ENCODE assay signal across 9 cellular contexts in the genomic region with DNA sequence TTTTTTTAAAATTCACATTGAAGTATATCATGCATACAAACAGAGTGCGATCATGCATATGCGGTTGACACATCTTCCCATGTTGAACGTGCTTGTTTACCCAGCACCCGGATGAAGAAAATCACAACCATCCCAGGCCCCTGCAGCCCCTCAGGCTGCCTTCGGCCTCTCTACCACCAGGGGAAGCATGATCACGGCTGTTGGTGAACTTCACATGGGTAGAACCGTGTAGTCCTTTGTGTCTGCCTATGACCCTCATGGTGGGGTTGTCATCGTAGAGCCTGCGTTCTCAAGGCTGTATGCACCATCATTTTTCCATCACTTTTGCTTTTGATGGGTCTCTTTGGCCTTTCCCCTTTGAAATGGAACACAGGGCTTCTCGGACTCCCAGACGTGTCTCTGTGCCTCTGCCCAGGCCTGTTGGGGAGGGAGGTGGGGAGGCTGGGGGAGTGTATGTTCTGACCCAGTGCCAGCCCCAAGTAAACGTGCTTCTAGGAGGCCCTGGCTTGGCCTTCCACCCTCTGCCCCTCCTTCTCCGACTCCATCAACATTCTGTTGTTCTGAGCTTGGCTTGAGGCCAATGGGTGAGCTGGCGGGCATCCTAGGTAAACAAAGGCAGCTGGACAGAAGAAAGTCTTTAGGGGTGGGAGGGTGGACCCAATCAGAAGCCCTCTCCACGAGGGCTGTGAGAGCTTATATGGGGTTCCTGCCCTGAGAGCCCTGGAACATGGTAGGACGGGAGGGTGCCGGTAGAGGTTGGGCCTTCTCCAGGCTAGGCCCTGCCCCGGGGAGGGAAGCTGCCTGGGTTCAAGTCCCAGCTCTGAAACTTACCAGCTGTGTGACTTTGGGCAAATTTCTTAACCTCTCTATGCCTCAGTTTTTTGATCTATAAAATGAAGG. TPM values are rescaled to one million over a fixed set of nuclear protein-coding genes. Genes with fewer than 3 reads are reported as not detected.
A peak's percentile ranks its signal among the peaks of the same experiment; 100 is the strongest.
DNase-seq lines count a peak whose midpoint lies in the region; ATAC-seq, FAIRE-seq and TF ChIP-seq lines count a peak whose summit lies in the region.
"Had no signal": no experiment of that assay in that cellular context is flagged by ENCODE, and none has a peak within 500 bp of the region (broad histone marks: within the 10 kb centered on the region; RNA-seq: fewer than 3 reads in every experiment).

No MANE protein-coding gene starts in this region.

- H3K9me3 Mint-ChIP-seq in stimulated activated effector memory CD8-positive, alpha-beta T cell treated with anti-CD3 and anti-CD28 coated beads, Interleukin-12 subunit alpha, Interleukin-12 subunit beta, amount 100 ng/mL, for 72 hours, result no peaks in the 10 kb centered on the region

- no peaks in the 10 kb centered on the region for H3K79me2 ChIP-seq in trophoblast cell (ENCODE audit: control insufficient read depth, insufficient read depth, low read length, poor library complexity)

- no peak for TF ChIP-seq POLR2A in esophagus muscularis mucosa (IDR thresholded peaks at IDR 0.05; ENCODE audit: low read depth)
- no peak for TF ChIP-seq POLR2A in GM12891 (IDR thresholded peaks at IDR 0.05; ENCODE audit: low read depth, low read length)
- no peak for TF ChIP-seq POLR2A in gastrocnemius medialis (IDR thresholded peaks at IDR 0.05)

- no peak for FAIRE-seq in GM12891 (lab: Jason Lieb, UNC)
- FAIRE-seq: colon had no signal

- H3K27me3 ChIP-seq in esophagus muscularis mucosa, result no peaks in the 10 kb centered on the region
- H3K27me3 ChIP-seq in trophoblast cell (ENCODE audit: insufficient read depth, low read length), result no peaks in the 10 kb centered on the region
- H3K27me3 ChIP-seq in gastrocnemius medialis, result no peaks in the 10 kb centered on the region

- no peak for ATAC-seq in stimulated activated effector memory CD8-positive, alpha-beta T cell treated with anti-CD3 and anti-CD28 coated beads, Interleukin-12 subunit alpha, Interleukin-12 subunit beta, amount 100 ng/mL, for 72 hours
- no peak for ATAC-seq in gastrocnemius medialis

- peak overlapping the region; percentile 55 for H2AFZ ChIP-seq in trophoblast cell (ENCODE audit: insufficient read depth, low read length, poor library complexity)

- peaks cover 39% of the 10 kb centered on the region for H3K79me1 ChIP-seq in trophoblast cell (ENCODE audit: low read length)

- in situ Hi-C loops in gastrocnemius medialis (cut with MboI; ENCODE audit: low sequenced_read_pairs in 4 of 4), result no loop called here

- H3K36me3 ChIP-seq in esophagus muscularis mucosa (peaks cover 6 to 21% (median 16%) of the 10 kb centered on the region in 4 donors), trophoblast cell (ENCODE audit: control insufficient read depth in 1 of 2, insufficient read depth in 2 of 2, low read length in 2 of 2) (peaks cover 18 to 19% of the 10 kb centered on the region in 2 experiments), gastrocnemius medialis (no peaks in the 10 kb centered on the region)

- peak; percentile 58 for DNase-seq in Daoy (ENCODE audit: low read depth)
- DNase-seq in NCI-H748 treated with DMSO at 0.1 percent for 48 hours (lab: John Stamatoyannopoulos, UW), result peak; percentile 76
- peak; percentile 91 for DNase-seq in esophagus muscularis mucosa (ENCODE audit: extremely low spot score)
- DNase-seq in trophoblast cell, result no peak
- DNase-seq in stimulated activated CD4-positive, alpha-beta T cell treated with anti-CD3 and anti-CD28 coated beads, Interleukin-4, amount 100 ng/mL, for 4 hours, result no peak
- no peak for DNase-seq in stimulated activated effector memory CD8-positive, alpha-beta T cell treated with anti-CD3 and anti-CD28 coated beads, Interleukin-12 subunit alpha, Interleukin-12 subunit beta, amount 100 ng/mL, for 72 hours (ENCODE audit: low spot score in 2 of 2)
- DNase-seq in GM12891 (ENCODE audit: insufficient read length, low spot score), result no peak
- no peak for DNase-seq in gastrocnemius medialis

- peak overlapping the region; percentile 25 for H4K8ac ChIP-seq in trophoblast cell (ENCODE audit: low read depth, low read length)

- H4K12ac ChIP-seq in trophoblast cell (ENCODE audit: low read depth, low read length), result no peak overlapping the region

- no peak overlapping the region for H3K23ac ChIP-seq in trophoblast cell (ENCODE audit: low read length)

- H2BK5ac ChIP-seq in trophoblast cell (ENCODE audit: low read depth, low read length, poor library complexity), result no peak overlapping the region

- peak overlapping the region; percentile 25 for H2BK120ac ChIP-seq in trophoblast cell (ENCODE audit: insufficient read depth, low read length, poor library complexity)

- no peak overlapping the region for H3K27ac Mint-ChIP-seq in stimulated activated effector memory CD8-positive, alpha-beta T cell treated with anti-CD3 and anti-CD28 coated beads, Interleukin-12 subunit alpha, Interleukin-12 subunit beta, amount 100 ng/mL, for 72 hours

- peaks cover 35 to 47% (median 43%) of the 10 kb centered on the region in 4 donors for H3K4me1 ChIP-seq in esophagus muscularis mucosa
- H3K4me1 ChIP-seq in trophoblast cell (ENCODE audit: control insufficient read depth in 1 of 2, insufficient read depth in 2 of 2, low read length in 2 of 2), result peaks cover 22 to 25% of the 10 kb centered on the region in 2 experiments
- H3K4me1 ChIP-seq in gastrocnemius medialis, result peaks cover 14 to 28% of the 10 kb centered on the region in 2 donors

- TF ChIP-seq CTCF in esophagus muscularis mucosa (IDR thresholded peaks at IDR 0.05), result peak in 2 of 3 experiments; percentile 15 to 33
- TF ChIP-seq CTCF in gastrocnemius medialis (IDR thresholded peaks at IDR 0.05 in 4 of 5, conservative IDR thresholded peaks at IDR 0.05 in 1 of 5), result no peak

- H3K4me2 ChIP-seq in trophoblast cell (ENCODE audit: low read length), result no peak overlapping the region

- H3K27ac ChIP-seq in esophagus muscularis mucosa (replicated peaks in 1 of 4) (peak overlapping the region; percentile 72 to 91 (median 84)), trophoblast cell (ENCODE audit: low read depth, low read length) (no peak overlapping the region), gastrocnemius medialis (peak overlapping the region in 1 of 4 donors; percentile 82)

- H3K4me3 ChIP-seq in esophagus muscularis mucosa (no peak overlapping the region), trophoblast cell (ENCODE audit: low read depth, low read length) (no peak overlapping the region), gastrocnemius medialis (no peak overlapping the region)

- H3K4me3 Mint-ChIP-seq in stimulated activated effector memory CD8-positive, alpha-beta T cell treated with anti-CD3 and anti-CD28 coated beads, Interleukin-12 subunit alpha, Interleukin-12 subunit beta, amount 100 ng/mL, for 72 hours, result no peak overlapping the region

- H3K4ac ChIP-seq in trophoblast cell (ENCODE audit: low read depth, low read length), result no peak overlapping the region

- H3K9ac ChIP-seq in trophoblast cell (ENCODE audit: low read length), result no peak overlapping the region

- H3K18ac ChIP-seq in trophoblast cell (ENCODE audit: low read length), result no peak overlapping the region

- H3K14ac ChIP-seq in trophoblast cell (ENCODE audit: low read length), result peak overlapping the region; percentile 17

- peak overlapping the region; percentile 36 for H4K91ac ChIP-seq in trophoblast cell (ENCODE audit: low read depth, low read length)

- 47% methylated on average over 16 of the region's 18 CpGs for whole genome bisulfite sequencing in esophagus muscularis mucosa
- no CpG with 5 or more reads among the region's 18 CpGs for WGBS in trophoblast cell (ENCODE audit: extremely low coverage, insufficient coverage, insufficient read length)

- intact Hi-C loops in esophagus muscularis mucosa (cut with DNase I) (loop anchor here (5.0 kb wide), 1 partner anchor 53 kb away; no protein-coding TSS in a partner anchor), gastrocnemius medialis (cut with DNase I; ENCODE audit: low total_unique reads) (no loop called here)

- no peak for TF ChIP-seq EP300 in esophagus muscularis mucosa (IDR thresholded peaks at IDR 0.05)

- H2AK5ac ChIP-seq in trophoblast cell (ENCODE audit: low read length), result peak overlapping the region; percentile 89

- peak overlapping the region; percentile 88 for H2BK12ac ChIP-seq in trophoblast cell (ENCODE audit: low read length)

- peaks cover 7% of the 10 kb centered on the region for H3K4me1 Mint-ChIP-seq in stimulated activated effector memory CD8-positive, alpha-beta T cell treated with anti-CD3 and anti-CD28 coated beads, Interleukin-12 subunit alpha, Interleukin-12 subunit beta, amount 100 ng/mL, for 72 hours

- H3K9me3 ChIP-seq in esophagus muscularis mucosa (no peaks in the 10 kb centered on the region), trophoblast cell (ENCODE audit: insufficient read depth, low read depth, low read length) (no peaks in the 10 kb centered on the region), gastrocnemius medialis (no peaks in the 10 kb centered on the region)

- no peaks in the 10 kb centered on the region for H3K36me3 Mint-ChIP-seq in stimulated activated effector memory CD8-positive, alpha-beta T cell treated with anti-CD3 and anti-CD28 coated beads, Interleukin-12 subunit alpha, Interleukin-12 subunit beta, amount 100 ng/mL, for 72 hours

TF ChIP-seq in GM12891, 5 proteins besides CTCF, POLR2A, EP300 and RAD21:
- no peak for TF ChIP-seq PAX5 (IDR thresholded peaks at IDR 0.05; ENCODE audit: insufficient read depth, low read length, severe bottlenecking)
- TF ChIP-seq POU2F2 (IDR thresholded peaks at IDR 0.05; ENCODE audit: low read depth, low read length), result no peak
- no peak for TF ChIP-seq POLR2AphosphoS5 (IDR thresholded peaks at IDR 0.05; ENCODE audit: low read depth, low read length)
- TF ChIP-seq TAF1 (IDR thresholded peaks at IDR 0.05; ENCODE audit: low read depth, low read length), result no peak
- TF ChIP-seq SPI1 (IDR thresholded peaks at IDR 0.05; ENCODE audit: low read depth, low read length), result no peak

RNA-seq across cellular contexts. Expression of a gene that starts 39.7 kb away (rescaled TPM):
- 27.3 and 33.4 TPM in 2 replicates for total RNA-seq in Daoy (2014; rRNA removed; shearing (Covaris generic))
- total RNA-seq in esophagus muscularis mucosa (100 to 1,000 TPM; 170 to 385 (median 212) TPM), gastrocnemius medialis (100 to 1,000 TPM in 1 of 4 donors, 10 to 100 TPM in 3; 12.8 to 152 (median 58.4) TPM)
- polyA plus RNA-seq in trophoblast cell (2013), result 330 and 332 TPM in 2 replicates
- 1.5 TPM for polyA plus RNA-seq in GM12891 (2012; ENCODE audit: low read depth, missing spikeins)

Comparison
In these comparisons a context has a peak if more than half of its experiments do, and no peak if none do; other contexts are left out.
1. DNase-seq: peak in Daoy (single experiment), NCI-H748 treated with DMSO at 0.1 percent for 48 hours (single experiment) and esophagus muscularis mucosa (single experiment); none in trophoblast cell (0 of 2), stimulated activated CD4-positive, alpha-beta T cell treated with anti-CD3 and anti-CD28 coated beads, Interleukin-4, amount 100 ng/mL, for 4 hours (0 of 2), stimulated activated effector memory CD8-positive, alpha-beta T cell treated with anti-CD3 and anti-CD28 coated beads, Interleukin-12 subunit alpha, Interleukin-12 subunit beta, amount 100 ng/mL, for 72 hours (0 of 2), GM12891 (single experiment) and gastrocnemius medialis (0 of 2).
2. CTCF ChIP-seq: peak in esophagus muscularis mucosa (2 of 3); none in gastrocnemius medialis (0 of 5).